15 cellular contexts compared by ENCODE assay signal in the genomic region with DNA sequence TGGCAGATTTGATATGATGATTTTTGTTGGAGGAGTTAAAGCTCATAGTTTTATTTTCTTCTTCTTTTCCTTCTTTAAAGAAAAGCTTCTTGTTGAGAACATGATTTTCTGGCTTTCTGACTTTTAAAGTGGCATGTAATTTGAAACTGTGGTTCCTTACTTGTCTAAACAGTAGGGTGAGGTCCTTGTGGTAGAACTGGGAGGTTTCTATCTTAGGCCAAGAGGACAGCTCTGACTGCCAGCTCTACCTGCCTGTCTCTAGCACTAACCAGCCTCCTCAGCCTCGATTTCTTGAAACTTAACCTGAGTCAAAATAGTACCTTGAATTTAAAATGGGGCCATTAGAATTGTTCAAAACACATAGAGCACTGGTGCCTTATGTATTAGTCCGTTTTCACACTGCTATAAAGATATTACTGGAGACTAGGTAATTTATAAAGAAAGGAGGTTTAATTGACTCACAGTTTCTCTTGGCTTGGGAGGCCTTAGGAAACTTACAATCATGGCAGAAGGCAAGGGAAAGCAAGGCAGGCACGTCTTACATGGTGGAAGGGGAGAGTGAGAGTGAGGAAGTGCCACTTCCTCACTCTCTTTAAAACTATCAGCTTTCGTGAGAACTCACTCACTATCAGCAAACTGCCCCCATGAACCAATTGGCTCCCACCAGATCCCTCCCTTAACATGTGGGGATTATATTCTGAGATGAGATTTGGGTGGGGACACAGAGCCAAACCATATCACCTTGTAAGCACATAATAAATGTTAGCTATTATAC.
DNase-seq lines count a peak whose midpoint lies in the region; ATAC-seq and TF ChIP-seq lines count a peak whose summit lies in the region.
"Had no signal": no experiment of that assay in that cellular context is flagged by ENCODE, and none has a peak within 500 bp of the region (broad histone marks: within the 10 kb centered on the region; RNA-seq: fewer than 3 reads in every experiment).

No MANE protein-coding gene starts in this region.

- DNase-seq in DMS79 (lab: John Stamatoyannopoulos, UW): peak; percentile 77
- DNase-seq in H4 (ENCODE audit: low spot score): peak; percentile 51
- DNase-seq in left kidney (ENCODE audit: low read depth, low spot score): peak; percentile 25
- no peak for DNase-seq in dorsolateral prefrontal cortex
- DNase-seq in activated CD8-positive, alpha-beta memory T cell treated with anti-CD3 and anti-CD28 coated beads for 24 hours: no peak
- DNase-seq: activated naive CD4-positive, alpha-beta T cell treated with anti-CD3 and anti-CD28 coated beads for 36 hours; central memory CD4-positive, alpha-beta T cell; glutamatergic neuron; NCI-H2029 treated with DMSO at 0.1 percent for 48 hours; retina; stimulated activated CD4-positive, alpha-beta T cell treated with anti-CD3 and anti-CD28 coated beads, Interleukin-1b, Interleukin-23, amount 100 ng/mL, for 48 hours had no signal

- no peak for TF ChIP-seq CTCF in dorsolateral prefrontal cortex (IDR thresholded peaks at IDR 0.05 in 54 of 56, conservative IDR thresholded peaks at IDR 0.05 in 2 of 56; ENCODE audit: low read depth in 1 of 56, partially characterized antibody in 56 of 56)

- intact Hi-C loops in dorsolateral prefrontal cortex (cut with DNase I): no loop called here

- no peak overlapping the region for H3K4me3 ChIP-seq in dorsolateral prefrontal cortex
- H3K4me3 ChIP-seq: BLaER1 treated with 17β-estradiol and CSF1 and Interleukin-3, amounts not matched to agents 10 nM and 100 nM had no signal

- H3K27me3 Mint-ChIP-seq in activated naive CD8-positive, alpha-beta T cell: no peaks in the 10 kb centered on the region

- no peaks in the 10 kb centered on the region for H3K9me3 Mint-ChIP-seq in activated naive CD8-positive, alpha-beta T cell (ENCODE audit: low read depth)

- H3K4me1 Mint-ChIP-seq in activated naive CD8-positive, alpha-beta T cell (ENCODE audit: low read depth): peaks cover 29% of the 10 kb centered on the region

- H3K4me3 Mint-ChIP-seq in activated naive CD8-positive, alpha-beta T cell: no peak overlapping the region
- H3K4me3 Mint-ChIP-seq: activated naive CD4-positive, alpha-beta T cell treated with anti-CD3 and anti-CD28 coated beads for 36 hours had no signal

- peak overlapping the region; percentile 5 for H3K27ac Mint-ChIP-seq in activated naive CD8-positive, alpha-beta T cell
- H3K27ac Mint-ChIP-seq: activated naive CD4-positive, alpha-beta T cell treated with anti-CD3 and anti-CD28 coated beads for 36 hours had no signal

- H3K27ac ChIP-seq in dorsolateral prefrontal cortex: no peak overlapping the region
- H3K27ac ChIP-seq: BLaER1 treated with 17β-estradiol and CSF1 and Interleukin-3, amounts not matched to agents 10 nM and 100 nM; HL-60 had no signal

- H3K36me3 Mint-ChIP-seq in activated naive CD8-positive, alpha-beta T cell: peaks cover 12% of the 10 kb centered on the region

- no peak for ATAC-seq in GM18870 (IDR thresholded peaks at IDR 0.05; ENCODE audit: unreplicated experiment)

- no peaks in the 10 kb centered on the region for H3K27me3 ChIP-seq in dorsolateral prefrontal cortex
- H3K27me3 ChIP-seq: BLaER1 treated with 17β-estradiol and CSF1 and Interleukin-3, amounts not matched to agents 10 nM and 100 nM had no signal

Comparison
In these comparisons a context has a peak if more than half of its experiments do, and no peak if none do; other contexts are left out.
1. DNase-seq: peak in DMS79 (single experiment), H4 (single experiment) and left kidney (single experiment); none in dorsolateral prefrontal cortex (0 of 10) and activated CD8-positive, alpha-beta memory T cell treated with anti-CD3 and anti-CD28 coated beads for 24 hours (single experiment).